In the genomic region with DNA sequence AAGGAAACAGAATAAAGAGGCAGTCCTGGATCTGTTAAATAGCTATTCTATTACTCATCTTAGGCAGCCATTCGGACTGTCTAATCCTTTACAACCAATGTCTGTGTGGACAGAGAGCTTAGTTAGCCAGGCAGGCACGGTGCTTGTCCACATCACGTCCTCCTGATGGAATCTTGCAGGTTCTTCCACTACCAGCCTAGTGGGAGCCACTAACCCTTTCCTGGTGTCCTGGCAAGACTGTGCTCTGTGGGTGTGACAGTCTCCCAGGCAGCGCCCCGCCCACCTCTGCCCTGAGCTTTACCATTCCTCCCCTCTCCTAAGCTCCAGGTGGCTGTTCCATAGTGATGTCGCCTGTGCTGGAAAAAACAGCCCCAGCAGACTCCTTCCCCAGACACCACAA, we compare ENCODE assay signal across 9 cellular contexts.
DNase-seq lines count a peak whose midpoint lies in the region; ATAC-seq and TF ChIP-seq lines count a peak whose summit lies in the region.
"Had no signal": no experiment of that assay in that cellular context is flagged by ENCODE, and none has a peak within 500 bp of the region (broad histone marks: within the 10 kb centered on the region; RNA-seq: fewer than 3 reads in every experiment).

No MANE protein-coding gene starts in this region.

- H3K4me3 Mint-ChIP-seq in activated naive CD4-positive, alpha-beta T cell treated with anti-CD3 and anti-CD28 coated beads, Interleukin-2, amount 50 U/mL, for 24 hours, result peak overlapping the region; percentile 47
- H3K4me3 Mint-ChIP-seq in CD14-positive monocyte, result no peak overlapping the region

- H2BK15ac ChIP-seq in mesenchymal stem cell (ENCODE audit: low read depth, poor library complexity, severe bottlenecking), result no peak overlapping the region

- no peaks in the 10 kb centered on the region for H3K27me3 Mint-ChIP-seq in activated naive CD4-positive, alpha-beta T cell treated with anti-CD3 and anti-CD28 coated beads, Interleukin-2, amount 50 U/mL, for 24 hours
- no peaks in the 10 kb centered on the region for H3K27me3 Mint-ChIP-seq in CD14-positive monocyte (ENCODE audit: low read depth in 3 of 3)

- peak overlapping the region; percentile 30 for H2AFZ ChIP-seq in mesenchymal stem cell (ENCODE audit: low read depth, low read length)

- H3K4me3 ChIP-seq in mesenchymal stem cell (ENCODE audit: insufficient read depth in 1 of 2, low read depth in 1 of 2, low read length in 2 of 2), result no peak overlapping the region
- H3K4me3 ChIP-seq: skin epidermis had no signal

- no peak overlapping the region for H3K9ac ChIP-seq in mesenchymal stem cell (ENCODE audit: low read length)

- intact Hi-C loops in CD14-positive monocyte (cut with micrococcal nuclease), result no loop called here

- H3K27me3 ChIP-seq in mesenchymal stem cell (ENCODE audit: control insufficient read depth in 1 of 2, insufficient read depth in 1 of 2, low read length in 2 of 2), result no peaks in the 10 kb centered on the region

- no peaks in the 10 kb centered on the region for H3K79me1 ChIP-seq in mesenchymal stem cell (replicated peaks; ENCODE audit: low read length, poor library complexity, severe bottlenecking)

- peak overlapping the region in 1 of 2 experiments; percentile 64 for H2BK12ac ChIP-seq in mesenchymal stem cell (ENCODE audit: low read length in 2 of 2)

- H4K8ac ChIP-seq in mesenchymal stem cell (ENCODE audit: low read length), result peak overlapping the region; percentile 91

- H3K14ac ChIP-seq in mesenchymal stem cell (ENCODE audit: low read length in 2 of 2), result no peak overlapping the region

- no peak overlapping the region for H3K27ac ChIP-seq in mesenchymal stem cell (ENCODE audit: low read length, poor library complexity, severe bottlenecking)

- TF ChIP-seq CTCF in CD14-positive monocyte (IDR thresholded peaks at IDR 0.05), result no peak
- no peak for TF ChIP-seq CTCF in omental fat pad (IDR thresholded peaks at IDR 0.05)

- peaks cover 1% of the 10 kb centered on the region for H3K36me3 Mint-ChIP-seq in activated naive CD4-positive, alpha-beta T cell treated with anti-CD3 and anti-CD28 coated beads, Interleukin-2, amount 50 U/mL, for 24 hours
- H3K36me3 Mint-ChIP-seq in CD14-positive monocyte, result no peaks in the 10 kb centered on the region

- peak overlapping the region; percentile 100 for H3K27ac Mint-ChIP-seq in activated naive CD4-positive, alpha-beta T cell treated with anti-CD3 and anti-CD28 coated beads, Interleukin-2, amount 50 U/mL, for 24 hours
- no peak overlapping the region for H3K27ac Mint-ChIP-seq in CD14-positive monocyte

- H3K4ac ChIP-seq in mesenchymal stem cell (ENCODE audit: low read depth in 1 of 2, low read length in 2 of 2), result peak overlapping the region in 1 of 2 experiments; percentile 90

- no peaks in the 10 kb centered on the region for H3K9me3 Mint-ChIP-seq in activated naive CD4-positive, alpha-beta T cell treated with anti-CD3 and anti-CD28 coated beads, Interleukin-2, amount 50 U/mL, for 24 hours
- H3K9me3 Mint-ChIP-seq in CD14-positive monocyte, result no peaks in the 10 kb centered on the region

- H2BK120ac ChIP-seq in mesenchymal stem cell (ENCODE audit: low read depth, low read length), result no peak overlapping the region

- WGBS in mesenchymal stem cell, result 41% methylated on average over 5 of the region's 6 CpGs

- no peak overlapping the region for H2BK5ac ChIP-seq in mesenchymal stem cell (ENCODE audit: low read depth, low read length, poor library complexity, severe bottlenecking)

- peak overlapping the region; percentile 73 to 75 for H3K18ac ChIP-seq in mesenchymal stem cell (ENCODE audit: low read depth in 1 of 2, low read length in 2 of 2)

- H3K4me1 Mint-ChIP-seq in activated naive CD4-positive, alpha-beta T cell treated with anti-CD3 and anti-CD28 coated beads, Interleukin-2, amount 50 U/mL, for 24 hours, result peaks cover 53% of the 10 kb centered on the region
- peaks cover 17% of the 10 kb centered on the region for H3K4me1 Mint-ChIP-seq in CD14-positive monocyte

- no peak for ATAC-seq in omental fat pad (ENCODE audit: low FRiP score)
- no peak for ATAC-seq in HG03135 (IDR thresholded peaks at IDR 0.05; ENCODE audit: unreplicated experiment)

- no peaks in the 10 kb centered on the region for H3K36me3 ChIP-seq in mesenchymal stem cell (ENCODE audit: control insufficient read depth in 1 of 2, insufficient read depth in 2 of 2, low read depth in 1 of 2, low read length in 2 of 2)

- H3K23ac ChIP-seq in mesenchymal stem cell (ENCODE audit: low read length in 2 of 2), result no peak overlapping the region

- H3K4me2 ChIP-seq in mesenchymal stem cell (ENCODE audit: low read length, poor library complexity, severe bottlenecking), result no peak overlapping the region

- H4K91ac ChIP-seq in mesenchymal stem cell (ENCODE audit: low read length), result peak overlapping the region; percentile 11

- no peak overlapping the region for H2AK5ac ChIP-seq in mesenchymal stem cell (ENCODE audit: low read length, severe bottlenecking)

- DNase-seq in COLO668 (lab: John Stamatoyannopoulos, UW; ENCODE audit: unreplicated experiment) (peak; percentile 3), HT-29 (ENCODE audit: low spot score) (peak; percentile 83), mesenchymal stem cell (peak; percentile 65), CD14-positive monocyte (ENCODE audit: low spot score) (no peak), omental fat pad (ENCODE audit: low spot score) (no peak), C1 segment of cervical spinal cord (lab: John Stamatoyannopoulos, UW) (no peak)

- peaks cover 8% of the 10 kb centered on the region for H3K4me1 ChIP-seq in mesenchymal stem cell (ENCODE audit: control insufficient read depth, insufficient read depth, low read depth, low read length)

- H3K9me3 ChIP-seq in mesenchymal stem cell (ENCODE audit: control insufficient read depth, low read length), result no peaks in the 10 kb centered on the region

Comparison
In these comparisons a context has a peak if more than half of its experiments do, and no peak if none do; other contexts are left out.
1. DNase-seq: peak in COLO668 (single experiment), HT-29 (single experiment) and mesenchymal stem cell (single experiment); none in CD14-positive monocyte (single experiment), omental fat pad (single experiment) and C1 segment of cervical spinal cord (0 of 14).